1 cellular context compared by ENCODE assay signal in the genomic region with DNA sequence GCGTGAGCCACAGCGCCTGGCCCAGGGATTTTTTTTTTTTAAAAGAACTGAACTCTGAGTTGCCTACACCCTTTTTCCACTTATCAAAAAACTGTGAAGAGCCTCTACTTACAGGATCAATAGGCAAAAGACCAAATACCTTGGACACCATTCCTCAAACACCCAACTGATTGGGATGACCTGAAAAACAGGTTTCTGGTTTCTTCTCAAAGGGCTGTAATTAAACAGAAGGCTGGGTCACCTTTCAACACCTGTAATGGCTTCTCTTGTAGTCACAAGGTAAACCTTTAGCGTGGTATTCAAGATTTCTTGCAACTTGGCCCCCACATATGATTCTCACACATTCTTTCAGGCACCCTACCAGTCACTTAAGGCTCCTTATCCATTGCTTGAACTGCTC.
TF ChIP-seq lines count a peak whose summit lies in the region.

No MANE protein-coding gene starts in this region.

TF ChIP-seq in WTC11, 78 proteins besides CTCF, POLR2A, EP300 and RAD21 (continued from another document):
- no peak for TF ChIP-seq HMGA2 (CRISPR knock-in tag; IDR thresholded peaks at IDR 0.05)
TF ChIP-seq in WTC11: peak in this region for 0.
